In genomic region chr12:46459111-46459510, GRCh38 we compare ENCODE assay signal across 10 cellular contexts.
DNase-seq lines count a peak whose midpoint lies in the region; ATAC-seq, FAIRE-seq and TF ChIP-seq lines count a peak whose summit lies in the region.
"Had no signal": no experiment of that assay in that cellular context is flagged by ENCODE, and none has a peak within 500 bp of the region (broad histone marks: within the 10 kb centered on the region; RNA-seq: fewer than 3 reads in every experiment).

No MANE protein-coding gene starts in this region.

- DNase-seq in AG04450 (ENCODE audit: low read depth, low spot score) (peak; percentile 55), H54 (ENCODE audit: insufficient read length, low spot score) (no peak), lower lobe of right lung (no peak), psoas muscle (no peak), C1 segment of cervical spinal cord (lab: John Stamatoyannopoulos, UW) (no peak), right atrium auricular region (ENCODE audit: low spot score) (no peak)
- no peak for DNase-seq in activated naive CD8-positive, alpha-beta T cell treated with anti-CD3 and anti-CD28 coated beads, Interleukin-2, amount 10 ng/mL, durations not matched to agents 7 days and 5 days
- DNase-seq: DMS 273 treated with DMSO at 0.1 percent for 48 hours, erythroblast had no signal

- no peaks in the 10 kb centered on the region for H3K36me3 ChIP-seq in lower lobe of right lung
- H3K36me3 ChIP-seq in psoas muscle (ENCODE audit: insufficient read depth in 1 of 2, low read depth in 1 of 2) = no peaks in the 10 kb centered on the region
- H3K36me3 ChIP-seq in right atrium auricular region = no peaks in the 10 kb centered on the region

- FAIRE-seq in H54 (lab: Jason Lieb, UNC) = peak; percentile 43

- no peak for TF ChIP-seq POLR2A in H54 (IDR thresholded peaks at IDR 0.05; ENCODE audit: low read depth, low read length)

- CTCF ChIA-PET in AG04450 (lab: Charles Lee) = no interaction called here

- peaks cover 58% of the 10 kb centered on the region for H3K4me1 Mint-ChIP-seq in activated naive CD8-positive, alpha-beta T cell treated with anti-CD3 and anti-CD28 coated beads, Interleukin-2, amount 10 ng/mL, durations not matched to agents 7 days and 5 days

- H3K36me3 Mint-ChIP-seq in activated naive CD8-positive, alpha-beta T cell treated with anti-CD3 and anti-CD28 coated beads, Interleukin-2, amount 10 ng/mL, durations not matched to agents 7 days and 5 days = peaks cover 14% of the 10 kb centered on the region

- H3K9me3 Mint-ChIP-seq in activated naive CD8-positive, alpha-beta T cell treated with anti-CD3 and anti-CD28 coated beads, Interleukin-2, amount 10 ng/mL, durations not matched to agents 7 days and 5 days = peaks cover 2% of the 10 kb centered on the region

- intact Hi-C loops in lower lobe of right lung (cut with DNase I) (no loop called here), psoas muscle (cut with DNase I) (loop anchor here in 1 of 2 donors (5.0 kb wide), 2 partner anchors 77 to 203 kb away; no protein-coding TSS in a partner anchor)

- peak overlapping the region; percentile 77 for H3K4me3 Mint-ChIP-seq in activated naive CD8-positive, alpha-beta T cell treated with anti-CD3 and anti-CD28 coated beads, Interleukin-2, amount 10 ng/mL, durations not matched to agents 7 days and 5 days

- H3K4me3 ChIP-seq in AG04450 (ENCODE audit: low read depth, low read length) (no peak overlapping the region), lower lobe of right lung (no peak overlapping the region), psoas muscle (no peak overlapping the region), right atrium auricular region (no peak overlapping the region)

- no peaks in the 10 kb centered on the region for H3K27me3 Mint-ChIP-seq in activated naive CD8-positive, alpha-beta T cell treated with anti-CD3 and anti-CD28 coated beads, Interleukin-2, amount 10 ng/mL, durations not matched to agents 7 days and 5 days

- WGBS in psoas muscle, 3 donors = 57 to 66% (median 66%) methylated on average over 4 of the region's 4 CpGs

- TF ChIP-seq CTCF in AG04450 (IDR thresholded peaks at IDR 0.05; ENCODE audit: low read depth, low read length) (no peak), lower lobe of right lung (IDR thresholded peaks at IDR 0.05) (no peak), psoas muscle (IDR thresholded peaks at IDR 0.05) (no peak), right atrium auricular region (IDR thresholded peaks at IDR 0.05) (no peak)

- H3K27ac ChIP-seq in AG04450 (ENCODE audit: low read depth, low read length) (peak overlapping the region; percentile 59), lower lobe of right lung (peak overlapping the region; percentile 13), psoas muscle (no peak overlapping the region), right atrium auricular region (no peak overlapping the region)

- H3K4me1 ChIP-seq in lower lobe of right lung (peaks cover 43% of the 10 kb centered on the region), psoas muscle (peaks cover 61% of the 10 kb centered on the region), right atrium auricular region (peaks cover 0 to 47% of the 10 kb centered on the region in 2 donors)

- H3K9me3 ChIP-seq in AG04450 (ENCODE audit: control insufficient read depth, insufficient read depth, low read length) = no peaks in the 10 kb centered on the region
- H3K9me3 ChIP-seq in lower lobe of right lung = no peaks in the 10 kb centered on the region
- no peaks in the 10 kb centered on the region for H3K9me3 ChIP-seq in psoas muscle
- no peaks in the 10 kb centered on the region for H3K9me3 ChIP-seq in right atrium auricular region

- POLR2A ChIA-PET in AG04450 (lab: Yijun Ruan, JAX) = interaction anchor here (0.6 kb wide), 1 partner anchor 27 kb away, joined by 3 read pairs; no protein-coding TSS in a partner anchor
- POLR2A ChIA-PET in activated naive CD8-positive, alpha-beta T cell treated with anti-CD3 and anti-CD28 coated beads, Interleukin-2, amount 10 ng/mL, durations not matched to agents 7 days and 5 days (lab: Charles Lee) = interaction anchor here (0.9 to 4.1 kb wide), 9 partner anchors 10 to 242 kb away, joined by 3 to 40 read pairs (median 9); no protein-coding TSS in a partner anchor

- H3K27me3 ChIP-seq in AG04450 (ENCODE audit: control insufficient read depth, insufficient read depth, low read length) = no peaks in the 10 kb centered on the region
- no peaks in the 10 kb centered on the region for H3K27me3 ChIP-seq in lower lobe of right lung (ENCODE audit: low read depth)
- H3K27me3 ChIP-seq in psoas muscle (ENCODE audit: insufficient read depth in 3 of 3, low read length in 2 of 3) = no peaks in the 10 kb centered on the region
- H3K27me3 ChIP-seq in right atrium auricular region = no peaks in the 10 kb centered on the region

- ATAC-seq in activated naive CD8-positive, alpha-beta T cell treated with anti-CD3 and anti-CD28 coated beads, Interleukin-2, amount 10 ng/mL, durations not matched to agents 7 days and 5 days (ENCODE audit: low read depth) = peak; percentile 60
- no peak for ATAC-seq in lower lobe of right lung
- no peak for ATAC-seq in GM18502 (IDR thresholded peaks at IDR 0.05; ENCODE audit: poor library complexity, unreplicated experiment)
- ATAC-seq in psoas muscle = no peak

- H3K27ac Mint-ChIP-seq in activated naive CD8-positive, alpha-beta T cell treated with anti-CD3 and anti-CD28 coated beads, Interleukin-2, amount 10 ng/mL, durations not matched to agents 7 days and 5 days = peak overlapping the region; percentile 95

Comparison
In these comparisons a context has a peak if more than half of its experiments do, and no peak if none do; other contexts are left out.
1. H3K27ac ChIP-seq: peak in AG04450 (single experiment) and lower lobe of right lung (single experiment); none in psoas muscle (single experiment) and right atrium auricular region (0 of 2).